2 cellular contexts compared by ENCODE assay signal in genomic region chr12:113260127-113260526, GRCh38.
TF ChIP-seq lines count a peak whose summit lies in the region.

No MANE protein-coding gene starts in this region.

TF ChIP-seq in liver, 16 proteins besides CTCF, POLR2A, EP300 and RAD21:
- TF ChIP-seq HNF4A (conservative IDR thresholded peaks at IDR 0.05) (no peak), YY1 (IDR thresholded peaks at IDR 0.05) (no peak), EGR1 (IDR thresholded peaks at IDR 0.05; ENCODE audit: low read depth in 2 of 2) (no peak), FOXA1 (IDR thresholded peaks at IDR 0.05) (no peak), JUND (IDR thresholded peaks at IDR 0.05) (no peak), HNF4G (IDR thresholded peaks at IDR 0.05) (no peak), FOXA2 (IDR thresholded peaks at IDR 0.05) (no peak), MAX (IDR thresholded peaks at IDR 0.05) (no peak), ZBTB33 (IDR thresholded peaks at IDR 0.05) (no peak), NR2F2 (IDR thresholded peaks at IDR 0.05) (no peak), TAF1 (conservative IDR thresholded peaks at IDR 0.05) (no peak), RXRA (IDR thresholded peaks at IDR 0.05) (no peak), REST (IDR thresholded peaks at IDR 0.05) (no peak)

TF ChIP-seq in HepG2, 621 proteins besides CTCF, POLR2A, EP300 and RAD21:
- TF ChIP-seq TAF1 (CRISPR knock-in tag; IDR thresholded peaks at IDR 0.05) (no peak), BCL6 (CRISPR knock-in tag; IDR thresholded peaks at IDR 0.05) (no peak), PAX8 (CRISPR knock-in tag; IDR thresholded peaks at IDR 0.05; ENCODE audit: borderline replicate concordance) (no peak), FOSL1 (CRISPR knock-in tag; IDR thresholded peaks at IDR 0.05; ENCODE audit: borderline replicate concordance) (no peak), RXRB (CRISPR knock-in tag; IDR thresholded peaks at IDR 0.05; ENCODE audit: borderline replicate concordance) (no peak), PLRG1 (conservative IDR thresholded peaks at IDR 0.05) (no peak), GPN1 (CRISPR knock-in tag; IDR thresholded peaks at IDR 0.05; ENCODE audit: borderline replicate concordance) (no peak), CBX5 (CRISPR knock-in tag; IDR thresholded peaks at IDR 0.05; ENCODE audit: borderline replicate concordance) (no peak)
